In the genomic region with DNA sequence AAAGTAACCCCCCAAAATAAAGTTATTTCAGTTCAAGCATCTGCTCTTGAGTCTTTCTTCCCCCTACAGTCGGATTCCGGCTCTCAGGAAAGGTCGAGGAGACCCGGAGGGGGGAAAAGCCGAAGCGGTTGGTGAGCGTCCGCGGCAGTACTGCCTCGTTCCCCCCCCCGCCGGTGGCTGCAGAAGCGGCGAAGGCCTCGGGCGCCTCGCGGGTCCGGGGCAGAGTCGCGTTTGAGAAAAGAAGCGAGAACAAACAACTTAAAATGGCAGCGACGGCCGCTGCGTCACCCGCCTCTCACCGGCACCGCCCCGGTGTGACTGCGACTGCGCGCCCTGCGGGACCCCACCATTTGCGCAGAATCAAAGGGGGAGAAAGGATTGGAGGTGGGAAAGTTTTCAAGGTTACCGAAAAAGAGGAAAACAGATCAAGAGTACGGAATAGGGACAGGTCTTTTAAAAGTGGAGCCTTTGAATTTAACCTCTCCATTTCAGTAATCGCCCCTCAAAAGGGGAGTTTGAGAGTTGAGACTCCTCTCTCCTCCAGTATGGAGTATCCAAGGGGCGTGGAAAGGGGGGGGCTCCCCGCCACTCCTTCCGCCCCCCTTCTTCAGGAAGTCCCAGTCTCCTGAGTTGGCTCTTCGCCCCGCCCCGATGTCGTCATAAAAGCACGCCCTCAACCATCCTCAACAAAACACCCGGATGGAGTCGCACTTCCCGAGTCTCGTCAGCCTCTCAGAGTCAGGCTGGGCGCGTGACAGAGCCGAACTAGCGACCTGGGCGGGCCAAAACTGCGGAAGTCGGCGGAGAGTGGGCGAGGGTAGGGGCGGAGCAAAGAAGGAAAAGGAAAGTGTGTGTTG, we compare ENCODE assay signal across 8 cellular contexts. TPM values are rescaled to one million over a fixed set of nuclear protein-coding genes. Genes with fewer than 3 reads are reported as not detected.
DNase-seq lines count a peak whose midpoint lies in the region; ATAC-seq and TF ChIP-seq lines count a peak whose summit lies in the region.

No MANE protein-coding gene starts in this region.

- peak overlapping the region; percentile 99 for H3K27ac ChIP-seq in temporal lobe (ENCODE audit: low read depth, low read length)

- H3K27me3 Mint-ChIP-seq in activated naive CD8-positive, alpha-beta T cell treated with anti-CD3 and anti-CD28 coated beads for 36 hours, result peaks cover 5% of the 10 kb centered on the region

- H3K9me3 Mint-ChIP-seq in activated naive CD8-positive, alpha-beta T cell treated with anti-CD3 and anti-CD28 coated beads for 36 hours, result no peaks in the 10 kb centered on the region

- H3K27ac Mint-ChIP-seq in activated naive CD8-positive, alpha-beta T cell treated with anti-CD3 and anti-CD28 coated beads for 36 hours, result peak overlapping the region; percentile 100

- TF ChIP-seq POLR2A in GM10847 (IDR thresholded peaks at IDR 0.05; ENCODE audit: extremely low read depth, insufficient read length), result peak; percentile 97

- DNase-seq in NCI-H1105 (lab: John Stamatoyannopoulos, UW) (peak; percentile 99), SKM-1 (lab: John Stamatoyannopoulos, UW; ENCODE audit: unreplicated experiment) (peak; percentile 98), glomerular visceral epithelial cell (ENCODE audit: extremely low spot score) (peak; percentile 100), occipital lobe (lab: John Stamatoyannopoulos, UW) (peak; percentile 99)
- peak; percentile 99 for DNase-seq in activated naive CD8-positive, alpha-beta T cell treated with anti-CD3 and anti-CD28 coated beads for 36 hours

- peak overlapping the region; percentile 100 for H3K4me3 Mint-ChIP-seq in activated naive CD8-positive, alpha-beta T cell treated with anti-CD3 and anti-CD28 coated beads for 36 hours

- peaks cover 28% of the 10 kb centered on the region for H3K4me1 Mint-ChIP-seq in activated naive CD8-positive, alpha-beta T cell treated with anti-CD3 and anti-CD28 coated beads for 36 hours

- H3K36me3 Mint-ChIP-seq in activated naive CD8-positive, alpha-beta T cell treated with anti-CD3 and anti-CD28 coated beads for 36 hours, result peaks cover 41% of the 10 kb centered on the region

- ATAC-seq in HG02642 (IDR thresholded peaks at IDR 0.05; ENCODE audit: poor library complexity, unreplicated experiment), result peak; percentile 88

RNA-seq across cellular contexts. Expression of a gene that starts 1.9 kb away (rescaled TPM):
- total RNA-seq in activated naive CD8-positive, alpha-beta T cell treated with anti-CD3 and anti-CD28 coated beads for 36 hours, result 100 to 1,000 TPM; 110 to 111 TPM
- total RNA-seq in occipital lobe (86.7 TPM), temporal lobe (83.3 TPM)

RNA-seq across cellular contexts. Expression of a gene that starts 53.9 kb away (rescaled TPM):
- 10 to 100 TPM; 74.1 to 75.8 TPM for total RNA-seq in activated naive CD8-positive, alpha-beta T cell treated with anti-CD3 and anti-CD28 coated beads for 36 hours
- total RNA-seq in occipital lobe (8.1 TPM), temporal lobe (8.6 TPM)

RNA-seq across cellular contexts. Expression of a gene that starts 54.0 kb away (rescaled TPM):
- total RNA-seq in activated naive CD8-positive, alpha-beta T cell treated with anti-CD3 and anti-CD28 coated beads for 36 hours, result 10 to 100 TPM; 22.9 to 24.2 TPM
- total RNA-seq in occipital lobe (4.4 TPM), temporal lobe (2.7 TPM)

RNA-seq across cellular contexts. Expression of a gene that starts 54.1 kb away (rescaled TPM):
- 10 to 100 TPM; 43.7 to 45.9 TPM for total RNA-seq in activated naive CD8-positive, alpha-beta T cell treated with anti-CD3 and anti-CD28 coated beads for 36 hours
- total RNA-seq in occipital lobe (29.9 TPM), temporal lobe (25.1 TPM)

Comparison
In these comparisons a context has a peak if more than half of its experiments do, and no peak if none do; other contexts are left out.
1. Peak in every context shown above with its lines: DNase-seq, ATAC-seq and H3K27ac ChIP-seq.